Comparison of ENCODE assay signal across 9 cellular contexts in the genomic region with DNA sequence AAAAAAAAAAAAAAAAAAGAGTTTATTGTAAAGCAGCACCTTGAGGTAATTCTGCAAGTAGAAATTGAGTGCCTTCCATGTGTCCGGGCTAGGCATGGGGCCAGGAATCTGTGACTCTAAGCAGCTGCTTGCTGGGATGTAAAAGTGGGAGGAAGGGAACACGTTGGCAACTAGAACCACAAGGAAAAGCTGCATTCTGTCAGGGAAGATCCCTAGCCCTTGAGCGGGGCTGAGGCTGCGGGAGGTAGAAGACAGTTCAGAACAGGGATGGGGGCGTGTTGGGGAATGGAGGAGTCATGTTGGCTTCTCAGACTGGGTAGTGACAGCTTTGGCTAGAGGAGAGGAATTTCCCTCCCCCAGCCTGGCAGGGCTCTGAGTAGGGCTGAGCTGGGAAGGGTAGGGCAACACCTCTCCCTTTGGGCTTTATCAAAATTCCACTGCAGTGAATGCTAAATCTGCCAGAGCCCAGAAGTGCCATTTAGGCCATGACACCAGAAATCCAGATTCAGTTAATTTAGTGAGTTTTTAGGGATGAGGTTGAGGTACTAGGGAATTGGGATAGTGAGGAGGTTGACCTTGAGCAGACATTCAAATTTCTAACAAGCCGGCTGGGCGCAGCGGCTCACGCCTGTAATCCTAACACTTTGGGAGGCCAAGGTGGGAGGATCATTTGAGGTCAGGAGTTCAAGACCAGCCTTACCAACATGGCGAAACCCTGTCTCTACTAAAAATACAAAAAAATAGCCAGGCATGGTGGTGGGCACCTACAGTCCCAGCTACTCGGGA. TPM values are rescaled to one million over a fixed set of nuclear protein-coding genes. Genes with fewer than 3 reads are reported as not detected.
DNase-seq lines count a peak whose midpoint lies in the region; ATAC-seq and TF ChIP-seq lines count a peak whose summit lies in the region.
"Had no signal": no experiment of that assay in that cellular context is flagged by ENCODE, and none has a peak within 500 bp of the region (broad histone marks: within the 10 kb centered on the region; RNA-seq: fewer than 3 reads in every experiment).

No MANE protein-coding gene starts in this region.

- H2BK5ac ChIP-seq in mesenchymal stem cell (ENCODE audit: low read depth, low read length, poor library complexity, severe bottlenecking) = no peak overlapping the region

- peak overlapping the region; percentile 52 for H2BK15ac ChIP-seq in mesenchymal stem cell (ENCODE audit: low read depth, poor library complexity, severe bottlenecking)

- H3K9me3 Mint-ChIP-seq in activated T-cell treated with anti-CD3 and anti-CD28 coated beads, Interleukin-2, amount 50 U/mL, for 4 hours = no peaks in the 10 kb centered on the region

- H2BK120ac ChIP-seq in mesenchymal stem cell (ENCODE audit: low read depth, low read length) = peak overlapping the region; percentile 94

- peak overlapping the region in 1 of 2 experiments; percentile 96 for H3K23ac ChIP-seq in mesenchymal stem cell (ENCODE audit: low read length in 2 of 2)

- H3K27me3 Mint-ChIP-seq in activated T-cell treated with anti-CD3 and anti-CD28 coated beads, Interleukin-2, amount 50 U/mL, for 4 hours (ENCODE audit: low read depth) = peaks cover 3% of the 10 kb centered on the region

- H3K36me3 Mint-ChIP-seq in activated T-cell treated with anti-CD3 and anti-CD28 coated beads, Interleukin-2, amount 50 U/mL, for 4 hours (ENCODE audit: insufficient read depth) = peaks cover under 1% of the 10 kb centered on the region

- 87% methylated on average over 11 of the region's 11 CpGs for WGBS in mesenchymal stem cell

- DNase-seq in activated CD8-positive, alpha-beta memory T cell treated with anti-CD3 and anti-CD28 coated beads, Interleukin-2, amount 50 U/mL, for 48 hours = peak; percentile 44
- no peak for DNase-seq in activated CD8-positive, alpha-beta memory T cell treated with anti-CD3 and anti-CD28 coated beads for 24 hours
- DNase-seq in dorsolateral prefrontal cortex (peak; percentile 31 to 82 (median 69)), mesenchymal stem cell (peak; percentile 89), uterus (peak; percentile 84 to 85), activated T-cell treated with anti-CD3 and anti-CD28 coated beads for 4 hours (no peak)
- DNase-seq in activated T-cell treated with anti-CD3 and anti-CD28 coated beads, Interleukin-2, amount 50 U/mL, for 4 hours = no peak

- peak overlapping the region; percentile 74 for H3K9ac ChIP-seq in mesenchymal stem cell (ENCODE audit: low read length)
- H3K9ac ChIP-seq: BLaER1 had no signal

- H3K27ac ChIP-seq in dorsolateral prefrontal cortex (peak overlapping the region in 34 of 59 donors; percentile 4 to 93 (median 36)), mesenchymal stem cell (ENCODE audit: low read length, poor library complexity, severe bottlenecking) (no peak overlapping the region), uterus (peak overlapping the region; percentile 66 to 71)
- H3K27ac ChIP-seq: BLaER1 had no signal

- H3K4me2 ChIP-seq in mesenchymal stem cell (ENCODE audit: low read length, poor library complexity, severe bottlenecking) = no peak overlapping the region
- H3K4me2 ChIP-seq: BLaER1 had no signal

- peak overlapping the region; percentile 46 for H2AFZ ChIP-seq in mesenchymal stem cell (ENCODE audit: low read depth, low read length)

- no peak overlapping the region for H3K4me3 ChIP-seq in dorsolateral prefrontal cortex
- H3K4me3 ChIP-seq in mesenchymal stem cell (ENCODE audit: insufficient read depth in 1 of 2, low read depth in 1 of 2, low read length in 2 of 2) = peak overlapping the region in 1 of 2 experiments; percentile 22
- H3K4me3 ChIP-seq in uterus = no peak overlapping the region
- H3K4me3 ChIP-seq: BLaER1 had no signal

- no peak for ATAC-seq in activated T-cell treated with anti-CD3 and anti-CD28 coated beads, Interleukin-2, amount 50 U/mL, for 4 hours
- ATAC-seq in HG02678 (IDR thresholded peaks at IDR 0.05; ENCODE audit: unreplicated experiment) = no peak

- peak overlapping the region; percentile 83 to 95 for H3K18ac ChIP-seq in mesenchymal stem cell (ENCODE audit: low read depth in 1 of 2, low read length in 2 of 2)

- H3K4me1 Mint-ChIP-seq in activated T-cell treated with anti-CD3 and anti-CD28 coated beads, Interleukin-2, amount 50 U/mL, for 4 hours (ENCODE audit: low read depth) = peaks cover 12% of the 10 kb centered on the region

- peak overlapping the region; percentile 88 for H4K8ac ChIP-seq in mesenchymal stem cell (ENCODE audit: low read length)

- H3K14ac ChIP-seq in mesenchymal stem cell (ENCODE audit: low read length in 2 of 2) = peak overlapping the region in 1 of 2 experiments; percentile 15

- no peaks in the 10 kb centered on the region for H3K36me3 ChIP-seq in mesenchymal stem cell (ENCODE audit: control insufficient read depth in 1 of 2, insufficient read depth in 2 of 2, low read depth in 1 of 2, low read length in 2 of 2)
- no peaks in the 10 kb centered on the region for H3K36me3 ChIP-seq in uterus
- H3K36me3 ChIP-seq: BLaER1 had no signal

- H3K4me1 ChIP-seq in mesenchymal stem cell (ENCODE audit: control insufficient read depth, insufficient read depth, low read depth, low read length) = peaks cover 12% of the 10 kb centered on the region
- peaks cover 0 to 15% of the 10 kb centered on the region in 2 donors for H3K4me1 ChIP-seq in uterus

- H3K4me3 Mint-ChIP-seq in activated T-cell treated with anti-CD3 and anti-CD28 coated beads, Interleukin-2, amount 50 U/mL, for 4 hours = no peak overlapping the region

- peak overlapping the region; percentile 45 to 87 for H3K4ac ChIP-seq in mesenchymal stem cell (ENCODE audit: low read depth in 1 of 2, low read length in 2 of 2)

- H3K27me3 ChIP-seq in dorsolateral prefrontal cortex = no peaks in the 10 kb centered on the region
- no peaks in the 10 kb centered on the region for H3K27me3 ChIP-seq in mesenchymal stem cell (ENCODE audit: control insufficient read depth in 1 of 2, insufficient read depth in 1 of 2, low read length in 2 of 2)
- H3K27me3 ChIP-seq in uterus = no peaks in the 10 kb centered on the region
- H3K27me3 ChIP-seq: BLaER1 had no signal

- intact Hi-C loops in dorsolateral prefrontal cortex (cut with DNase I) (loop anchor here in 1 of 2 donors (10.0 kb wide), 1 partner anchor 107 kb away; the partner anchor contains the start of genes ERP29 and TMEM116), uterus (cut with DNase I; ENCODE audit: low total_unique reads) (no loop called here)

- H2AK5ac ChIP-seq in mesenchymal stem cell (ENCODE audit: low read length, severe bottlenecking) = peak overlapping the region; percentile 22

- H2BK12ac ChIP-seq in mesenchymal stem cell (ENCODE audit: low read length in 2 of 2) = peak overlapping the region; percentile 97 to 100

- H3K79me1 ChIP-seq in mesenchymal stem cell (replicated peaks; ENCODE audit: low read length, poor library complexity, severe bottlenecking) = peaks cover 4% of the 10 kb centered on the region

- peak overlapping the region; percentile 95 for H4K91ac ChIP-seq in mesenchymal stem cell (ENCODE audit: low read length)

- H3K9me3 ChIP-seq in mesenchymal stem cell (ENCODE audit: control insufficient read depth, low read length) (no peaks in the 10 kb centered on the region), uterus (no peaks in the 10 kb centered on the region)
- H3K9me3 ChIP-seq: BLaER1 had no signal

- TF ChIP-seq CTCF in dorsolateral prefrontal cortex (IDR thresholded peaks at IDR 0.05 in 54 of 56, conservative IDR thresholded peaks at IDR 0.05 in 2 of 56; ENCODE audit: low read depth in 1 of 56, partially characterized antibody in 56 of 56) = no peak
- no peak for TF ChIP-seq CTCF in uterus (IDR thresholded peaks at IDR 0.05)

- no peak for TF ChIP-seq POLR2A in uterus (IDR thresholded peaks at IDR 0.05)

RNA-seq across cellular contexts. Expression of gene TRAFD1, which starts 3.4 kb away (rescaled TPM):
- total RNA-seq in dorsolateral prefrontal cortex (10 to 100 TPM; 15.1 to 47.9 (median 24.8) TPM), uterus (10 to 100 TPM; 29.1 to 51.6 (median 34.4) TPM)
- 26.0 TPM for polyA plus RNA-seq in mesenchymal stem cell (2013, experiment 1 of 2)
- 24.7 TPM for polyA plus RNA-seq in mesenchymal stem cell (2013, experiment 2 of 2)
- total RNA-seq in activated T-cell treated with anti-CD3 and anti-CD28 coated beads, Interleukin-2, amount 50 U/mL, for 4 hours = 10 to 100 TPM; 47.1 to 52.3 (median 49.4) TPM

RNA-seq across cellular contexts. Expression of gene NAA25, which starts 13.4 kb away (rescaled TPM):
- 10 to 100 TPM; 24.6 to 79.2 (median 44.6) TPM for total RNA-seq in dorsolateral prefrontal cortex
- polyA plus RNA-seq in mesenchymal stem cell (2013, experiment 1 of 2) = 14.3 TPM
- 18.4 TPM for polyA plus RNA-seq in mesenchymal stem cell (2013, experiment 2 of 2)
- 10 to 100 TPM in 3 of 4 donors, 1 to 10 TPM in 1; 5.3 to 57.4 (median 33.9) TPM for total RNA-seq in uterus
- total RNA-seq in activated T-cell treated with anti-CD3 and anti-CD28 coated beads, Interleukin-2, amount 50 U/mL, for 4 hours = 10 to 100 TPM; 60.1 to 67.5 (median 60.5) TPM

Comparison
In these comparisons a context has a peak if more than half of its experiments do, and no peak if none do; other contexts are left out.
1. DNase-seq: peak in activated CD8-positive, alpha-beta memory T cell treated with anti-CD3 and anti-CD28 coated beads, Interleukin-2, amount 50 U/mL, for 48 hours (single experiment), dorsolateral prefrontal cortex (10 of 10), mesenchymal stem cell (single experiment) and uterus (2 of 2); none in activated CD8-positive, alpha-beta memory T cell treated with anti-CD3 and anti-CD28 coated beads for 24 hours (single experiment), activated T-cell treated with anti-CD3 and anti-CD28 coated beads, Interleukin-2, amount 50 U/mL, for 4 hours (single experiment) and activated T-cell treated with anti-CD3 and anti-CD28 coated beads for 4 hours (single experiment).